8 cellular contexts compared by ENCODE assay signal in genomic region chr4:54440394-54441223, GRCh38.
DNase-seq lines count a peak whose midpoint lies in the region; ATAC-seq, FAIRE-seq and TF ChIP-seq lines count a peak whose summit lies in the region.

No MANE protein-coding gene starts in this region.

- no peaks in the 10 kb centered on the region for H3K36me3 ChIP-seq in H1 (ENCODE audit: control insufficient read depth in 2 of 4, insufficient read depth in 4 of 4, low read length in 3 of 4)

- DNase-seq in SIG-M5 treated with dmso at 0.1 percent for 504 hours (lab: John Stamatoyannopoulos, UW; ENCODE audit: unreplicated experiment), result peak; percentile 27
- DNase-seq in SIG-M5 (lab: John Stamatoyannopoulos, UW), result no peak
- peak; percentile 16 for DNase-seq in NCI-H774 (lab: John Stamatoyannopoulos, UW)
- DNase-seq in H1 (ENCODE audit: low read depth in 1 of 2, low spot score in 2 of 2), result no peak
- DNase-seq in midbrain (lab: John Stamatoyannopoulos, UW), result peak; percentile 67
- no peak for DNase-seq in activated naive CD8-positive, alpha-beta T cell treated with anti-CD3 and anti-CD28 coated beads for 36 hours

- no peak for TF ChIP-seq EP300 in H1 (IDR thresholded peaks at IDR 0.05; ENCODE audit: borderline replicate concordance in 1 of 2, low read depth in 2 of 2, low read length in 2 of 2)

- H3K56ac ChIP-seq in H1 (replicated peaks; ENCODE audit: insufficient read length, low read depth, low read length), result no peak overlapping the region

- no peak overlapping the region for H2BK12ac ChIP-seq in H1 (ENCODE audit: low read depth, low read length)

- peaks cover 20% of the 10 kb centered on the region for H3K27me3 Mint-ChIP-seq in activated naive CD8-positive, alpha-beta T cell treated with anti-CD3 and anti-CD28 coated beads for 36 hours

- H2AFZ ChIP-seq in H1 (ENCODE audit: low read length), result no peak overlapping the region

- no peak overlapping the region for H3K4ac ChIP-seq in H1 (replicated peaks; ENCODE audit: insufficient read length, low read depth, low read length)

- no peaks in the 10 kb centered on the region for H3K79me2 ChIP-seq in H1 (ENCODE audit: control insufficient read depth in 1 of 2, insufficient read depth in 2 of 2, low read length in 2 of 2)

- no peak overlapping the region for H4K5ac ChIP-seq in H1 (ENCODE audit: insufficient read length, low read depth, low read length)

- H3K23ac ChIP-seq in H1 (ENCODE audit: insufficient read length), result no peak overlapping the region

- no peak overlapping the region for H4K91ac ChIP-seq in H1 (replicated peaks; ENCODE audit: insufficient read length, low read length)

- no peak overlapping the region for H2BK15ac ChIP-seq in H1 (ENCODE audit: low read length)

- H3K9me3 ChIP-seq in H1 (ENCODE audit: insufficient read depth in 2 of 2, low read depth in 1 of 2, low read length in 1 of 2), result no peaks in the 10 kb centered on the region

- no peaks in the 10 kb centered on the region for H4K20me1 ChIP-seq in H1 (replicated peaks in 1 of 2; ENCODE audit: control insufficient read depth in 1 of 2, insufficient read depth in 2 of 2, low read length in 2 of 2)

- no peak overlapping the region for H3K14ac ChIP-seq in H1 (ENCODE audit: insufficient read length)

- no peak overlapping the region for H2BK5ac ChIP-seq in H1 (ENCODE audit: low read depth, low read length)

- no peaks in the 10 kb centered on the region for H3K79me1 ChIP-seq in H1 (ENCODE audit: low read depth, low read length)

- no peaks in the 10 kb centered on the region for H3K4me1 ChIP-seq in H1 (replicated peaks in 1 of 4; ENCODE audit: control insufficient read depth in 3 of 4, insufficient read depth in 4 of 4, low read length in 3 of 4)

- H3K4me3 Mint-ChIP-seq in activated naive CD8-positive, alpha-beta T cell treated with anti-CD3 and anti-CD28 coated beads for 36 hours, result no peak overlapping the region

- no peaks in the 10 kb centered on the region; the same call in 1 of the 2 replicates for H3K23me2 ChIP-seq in H1 (ENCODE audit: low read depth, low read length)

- CTCF ChIA-PET in H1 (lab: Charles Lee; ENCODE audit: partially characterized antibody), result interaction anchor here (0.6 to 4.5 kb wide), 25 partner anchors 8 to 585 kb away, joined by 3 to 29 read pairs (median 3); no protein-coding TSS in a partner anchor

- TF ChIP-seq CTCF in H1 (IDR thresholded peaks at IDR 0.05; ENCODE audit: control extremely low read depth in 1 of 3, insufficient read depth in 1 of 3, low read depth in 1 of 3, low read length in 3 of 3), result peak in 2 of 3 experiments; percentile 54 to 72; a peak in 3 of 4 replicates

- no peak overlapping the region for H3K18ac ChIP-seq in H1 (ENCODE audit: extremely low read depth, low read length)

- peak; percentile 45 for FAIRE-seq in H1 (lab: Jason Lieb, UNC)

- H2BK20ac ChIP-seq in H1 (ENCODE audit: low read length), result no peak overlapping the region

- H3K27me3 ChIP-seq in H1 (replicated peaks in 1 of 4; ENCODE audit: control insufficient read depth in 3 of 4, extremely low read depth in 1 of 4, insufficient read depth in 3 of 4, low read length in 3 of 4), result peaks cover 0 to 1% (median 0%) of the 10 kb centered on the region in 4 experiments; a peak in 1 of 7 replicates

- H3K27ac ChIP-seq in H1 (ENCODE audit: low read depth, low read length), result no peak overlapping the region

- no peak overlapping the region for H4K8ac ChIP-seq in H1 (ENCODE audit: extremely low read depth, insufficient read depth, low read length)

- TF ChIP-seq RAD21 in H1 (IDR thresholded peaks at IDR 0.05 in 1 of 2, conservative IDR thresholded peaks at IDR 0.05 in 1 of 2; ENCODE audit: low read depth in 2 of 2, low read length in 2 of 2), result peak; percentile 84 to 89

- H3K9me3 Mint-ChIP-seq in activated naive CD8-positive, alpha-beta T cell treated with anti-CD3 and anti-CD28 coated beads for 36 hours, result no peaks in the 10 kb centered on the region

- H3K4me2 ChIP-seq in H1 (ENCODE audit: insufficient read depth in 1 of 2, low read depth in 2 of 2, low read length in 2 of 2), result no peak overlapping the region

- H3K4me1 Mint-ChIP-seq in activated naive CD8-positive, alpha-beta T cell treated with anti-CD3 and anti-CD28 coated beads for 36 hours, result no peaks in the 10 kb centered on the region

- POLR2A ChIA-PET in H1 (lab: Charles Lee; ENCODE audit: partially characterized antibody), result no interaction called here

- no peaks in the 10 kb centered on the region for H3K36me3 Mint-ChIP-seq in activated naive CD8-positive, alpha-beta T cell treated with anti-CD3 and anti-CD28 coated beads for 36 hours

- H3K4me3 ChIP-seq in H1 (ENCODE audit: extremely low read depth in 1 of 4, insufficient read depth in 2 of 4, low read depth in 3 of 4, low read length in 4 of 4), result no peak overlapping the region

- H3K9ac ChIP-seq in H1 (replicated peaks in 1 of 4; ENCODE audit: extremely low read depth in 1 of 4, low read depth in 3 of 4, low read length in 3 of 4), result no peak overlapping the region

- 46% methylated on average over 7 of the region's 7 CpGs; no CpG with 5 or more reads in 1 of the 2 experiments for WGBS in H1 (ENCODE audit: extremely low coverage in 1 of 2, insufficient coverage in 1 of 2, insufficient read length in 1 of 2, insufficient replicate concordance in 2 of 2, low coverage in 1 of 2, low lambda C conversion rate in 2 of 2, missing lambda C conversion rate in 1 of 2), 2 experiments

- H2AK5ac ChIP-seq in H1 (ENCODE audit: low read depth, low read length), result no peak overlapping the region

- no peak for TF ChIP-seq POLR2A in H1 (IDR thresholded peaks at IDR 0.05; ENCODE audit: control extremely low read depth in 1 of 2, low read depth in 2 of 2, low read length in 2 of 2)

- H2BK120ac ChIP-seq in H1 (replicated peaks; ENCODE audit: low read depth, low read length), result no peak overlapping the region

- ATAC-seq in HG03097 (IDR thresholded peaks at IDR 0.05; ENCODE audit: low FRiP score, unreplicated experiment) (no peak), GM21528 (IDR thresholded peaks at IDR 0.05; ENCODE audit: low FRiP score, unreplicated experiment) (no peak)

- H3K27ac Mint-ChIP-seq in activated naive CD8-positive, alpha-beta T cell treated with anti-CD3 and anti-CD28 coated beads for 36 hours, result no peak overlapping the region

TF ChIP-seq in H1, 55 proteins besides CTCF, POLR2A, EP300 and RAD21 (continues in another document):
- TF ChIP-seq CHD2 (IDR thresholded peaks at IDR 0.05; ENCODE audit: low read length), result no peak
- TF ChIP-seq SIX5 (IDR thresholded peaks at IDR 0.05; ENCODE audit: low read depth, low read length), result no peak
- no peak for TF ChIP-seq EGR1 (IDR thresholded peaks at IDR 0.05; ENCODE audit: borderline replicate concordance, low read depth, low read length)
- no peak for TF ChIP-seq CEBPB (IDR thresholded peaks at IDR 0.05; ENCODE audit: low read depth, low read length)
- no peak for TF ChIP-seq SIN3A (conservative IDR thresholded peaks at IDR 0.05 in 1 of 2, IDR thresholded peaks at IDR 0.05 in 1 of 2; ENCODE audit: low read depth in 1 of 2, low read length in 2 of 2)
- TF ChIP-seq BCL11A (IDR thresholded peaks at IDR 0.05; ENCODE audit: low read depth in 2 of 2, low read length in 2 of 2), result no peak

Comparison
In these comparisons a context has a peak if more than half of its experiments do, and no peak if none do; other contexts are left out.
1. DNase-seq: peak in SIG-M5 treated with dmso at 0.1 percent for 504 hours (single experiment), NCI-H774 (single experiment) and midbrain (single experiment); none in SIG-M5 (single experiment), H1 (0 of 2) and activated naive CD8-positive, alpha-beta T cell treated with anti-CD3 and anti-CD28 coated beads for 36 hours (single experiment).